In genomic region chr11:127843483-127844396, GRCh38 we compare ENCODE assay signal across 8 cellular contexts.
A peak's percentile ranks its signal among the peaks of the same experiment; 100 is the strongest.
DNase-seq lines count a peak whose midpoint lies in the region; ATAC-seq and TF ChIP-seq lines count a peak whose summit lies in the region.

No MANE protein-coding gene starts in this region.

- DNase-seq in GM12865 (ENCODE audit: low read depth) (peak; percentile 72), NCI-H2029 treated with DMSO at 0.1 percent for 48 hours (lab: John Stamatoyannopoulos, UW) (peak; percentile 36), cerebellum (ENCODE audit: low spot score) (peak; percentile 7), lower leg skin (ENCODE audit: low spot score in 2 of 2) (peak; percentile 27 to 88)
- DNase-seq in activated CD4-positive, CD25-positive, alpha-beta regulatory T cell treated with anti-CD3 and anti-CD28 coated beads, Interleukin-2, amount 50 U/mL, for 16 hours (ENCODE audit: low read depth, low spot score) = peak; percentile 27
- peak; percentile 33 for DNase-seq in stimulated activated CD8-positive, alpha-beta memory T cell treated with anti-CD3 and anti-CD28 coated beads, Interleukin-15, amount 100 ng/mL, for 1 hour (ENCODE audit: low read depth)

- WGBS in lower leg skin, 2 donors = 38% methylated on average over 12 of the region's 12 CpGs

- TF ChIP-seq CTCF in GM12865 (IDR thresholded peaks at IDR 0.05; ENCODE audit: insufficient read depth, low read depth, low read length, missing control alignments) = peak; percentile 71
- no peak for TF ChIP-seq CTCF in lower leg skin (IDR thresholded peaks at IDR 0.05)

- no peak for TF ChIP-seq POLR2A in lower leg skin (IDR thresholded peaks at IDR 0.05)

- intact Hi-C loops in lower leg skin (cut with DNase I; ENCODE audit: low total_unique reads) = no loop called here

- ATAC-seq in HG02678 (IDR thresholded peaks at IDR 0.05; ENCODE audit: unreplicated experiment) (peak; percentile 66), GM19035 (IDR thresholded peaks at IDR 0.05; ENCODE audit: unreplicated experiment) (no peak)

- H3K4me3 ChIP-seq in GM12865 (ENCODE audit: low read depth, low read length) (no peak overlapping the region), lower leg skin (ENCODE audit: low read depth, poor library complexity, severe bottlenecking) (no peak overlapping the region)

Comparison
In these comparisons a context has a peak if more than half of its experiments do, and no peak if none do; other contexts are left out.
1. DNase-seq: peak in every context shown above with its lines; median percentile 72 in GM12865; 58 in lower leg skin; 36 in NCI-H2029 treated with DMSO at 0.1 percent for 48 hours; 33 in stimulated activated CD8-positive, alpha-beta memory T cell treated with anti-CD3 and anti-CD28 coated beads, Interleukin-15, amount 100 ng/mL, for 1 hour; 27 in activated CD4-positive, CD25-positive, alpha-beta regulatory T cell treated with anti-CD3 and anti-CD28 coated beads, Interleukin-2, amount 50 U/mL, for 16 hours; 7 in cerebellum.